In genomic region chr4:148349153-148349552, GRCh38 we compare ENCODE assay signal across 19 cellular contexts.
A peak's percentile ranks its signal among the peaks of the same experiment; 100 is the strongest.
DNase-seq lines count a peak whose midpoint lies in the region; ATAC-seq and TF ChIP-seq lines count a peak whose summit lies in the region.
"Had no signal": no experiment of that assay in that cellular context is flagged by ENCODE, and none has a peak within 500 bp of the region (broad histone marks: within the 10 kb centered on the region; RNA-seq: fewer than 3 reads in every experiment).

No MANE protein-coding gene starts in this region.

- peaks cover 44% of the 10 kb centered on the region for H3K4me1 Mint-ChIP-seq in activated CD8-positive, alpha-beta T cell treated with anti-CD3 and anti-CD28 coated beads for 36 hours (ENCODE audit: low read depth)
- no peaks in the 10 kb centered on the region for H3K4me1 Mint-ChIP-seq in activated CD8-positive, alpha-beta T cell treated with anti-CD3 and anti-CD28 coated beads, Interleukin-2, amount 10 ng/mL, durations not matched to agents 7 days and 5 days (ENCODE audit: low read depth)
- peaks cover 5% of the 10 kb centered on the region for H3K4me1 Mint-ChIP-seq in activated naive CD8-positive, alpha-beta T cell treated with anti-CD3 and anti-CD28 coated beads, Interleukin-2, amount 10 ng/mL, durations not matched to agents 7 days and 5 days
- peaks cover 41% of the 10 kb centered on the region for H3K4me1 Mint-ChIP-seq in activated naive CD8-positive, alpha-beta T cell treated with anti-CD3 and anti-CD28 coated beads for 36 hours
- H3K4me1 Mint-ChIP-seq in WTC11, result peaks cover 3% of the 10 kb centered on the region; the same call in 1 of the 2 replicates
- H3K4me1 Mint-ChIP-seq: CD14-positive monocyte had no signal

- ATAC-seq in activated CD8-positive, alpha-beta T cell treated with anti-CD3 and anti-CD28 coated beads for 36 hours, result peak; percentile 30
- ATAC-seq in activated CD8-positive, alpha-beta T cell treated with anti-CD3 and anti-CD28 coated beads, Interleukin-2, amount 10 ng/mL, durations not matched to agents 7 days and 5 days, result no peak
- ATAC-seq in activated naive CD8-positive, alpha-beta T cell treated with anti-CD3 and anti-CD28 coated beads, Interleukin-2, amount 10 ng/mL, durations not matched to agents 7 days and 5 days (ENCODE audit: low read depth), result no peak
- ATAC-seq in WTC11 (no peak), HG03565 (IDR thresholded peaks at IDR 0.05; ENCODE audit: unreplicated experiment) (no peak)
- ATAC-seq: CD8-positive, alpha-beta T cell; GM12878; HCT116; HepG2 had no signal

- POLR2A ChIA-PET in activated CD8-positive, alpha-beta T cell treated with anti-CD3 and anti-CD28 coated beads for 36 hours (lab: Charles Lee), result no interaction called here
- POLR2A ChIA-PET in activated CD8-positive, alpha-beta T cell treated with anti-CD3 and anti-CD28 coated beads, Interleukin-2, amount 10 ng/mL, durations not matched to agents 7 days and 5 days (lab: Charles Lee), result no interaction called here
- POLR2A ChIA-PET in activated naive CD8-positive, alpha-beta T cell treated with anti-CD3 and anti-CD28 coated beads, Interleukin-2, amount 10 ng/mL, durations not matched to agents 7 days and 5 days (lab: Charles Lee), result no interaction called here
- POLR2A ChIA-PET in WTC11 (lab: Charles Lee), result no interaction called here

- no peaks in the 10 kb centered on the region for H3K27me3 Mint-ChIP-seq in activated CD8-positive, alpha-beta T cell treated with anti-CD3 and anti-CD28 coated beads for 36 hours
- H3K27me3 Mint-ChIP-seq in activated CD8-positive, alpha-beta T cell treated with anti-CD3 and anti-CD28 coated beads, Interleukin-2, amount 10 ng/mL, durations not matched to agents 7 days and 5 days (ENCODE audit: low read depth), result no peaks in the 10 kb centered on the region
- no peaks in the 10 kb centered on the region for H3K27me3 Mint-ChIP-seq in activated naive CD8-positive, alpha-beta T cell treated with anti-CD3 and anti-CD28 coated beads, Interleukin-2, amount 10 ng/mL, durations not matched to agents 7 days and 5 days
- H3K27me3 Mint-ChIP-seq in activated naive CD8-positive, alpha-beta T cell treated with anti-CD3 and anti-CD28 coated beads for 36 hours, result no peaks in the 10 kb centered on the region
- no peaks in the 10 kb centered on the region for H3K27me3 Mint-ChIP-seq in WTC11 (ENCODE audit: low read depth)

- CTCF ChIA-PET in activated CD8-positive, alpha-beta T cell treated with anti-CD3 and anti-CD28 coated beads for 36 hours (lab: Charles Lee), result no interaction called here
- CTCF ChIA-PET in activated CD8-positive, alpha-beta T cell treated with anti-CD3 and anti-CD28 coated beads, Interleukin-2, amount 10 ng/mL, durations not matched to agents 7 days and 5 days (lab: Charles Lee), result no interaction called here
- CTCF ChIA-PET in WTC11 (lab: Charles Lee), result no interaction called here

- intact Hi-C loops in activated CD8-positive, alpha-beta T cell treated with anti-CD3 and anti-CD28 coated beads for 36 hours (cut with micrococcal nuclease), result no loop called here
- intact Hi-C loops in head of caudate nucleus (cut with DNase I), result no loop called here

- H3K4me3 Mint-ChIP-seq in activated CD8-positive, alpha-beta T cell treated with anti-CD3 and anti-CD28 coated beads for 36 hours, result peak overlapping the region; percentile 9
- H3K4me3 Mint-ChIP-seq in activated CD8-positive, alpha-beta T cell treated with anti-CD3 and anti-CD28 coated beads, Interleukin-2, amount 10 ng/mL, durations not matched to agents 7 days and 5 days, result no peak overlapping the region
- H3K4me3 Mint-ChIP-seq in activated naive CD8-positive, alpha-beta T cell treated with anti-CD3 and anti-CD28 coated beads, Interleukin-2, amount 10 ng/mL, durations not matched to agents 7 days and 5 days, result peak overlapping the region; percentile 2
- no peak overlapping the region for H3K4me3 Mint-ChIP-seq in activated naive CD8-positive, alpha-beta T cell treated with anti-CD3 and anti-CD28 coated beads for 36 hours
- H3K4me3 Mint-ChIP-seq in WTC11, result no peak overlapping the region
- H3K4me3 Mint-ChIP-seq: CD14-positive monocyte; CD8-positive, alpha-beta T cell; HFFc6 had no signal

- no peak for DNase-seq in activated CD8-positive, alpha-beta T cell treated with anti-CD3 and anti-CD28 coated beads for 36 hours
- DNase-seq in activated CD8-positive, alpha-beta T cell treated with anti-CD3 and anti-CD28 coated beads, Interleukin-2, amount 10 ng/mL, durations not matched to agents 7 days and 5 days, result no peak
- no peak for DNase-seq in activated naive CD8-positive, alpha-beta T cell treated with anti-CD3 and anti-CD28 coated beads, Interleukin-2, amount 10 ng/mL, durations not matched to agents 7 days and 5 days
- no peak for DNase-seq in activated naive CD8-positive, alpha-beta T cell treated with anti-CD3 and anti-CD28 coated beads for 36 hours
- DNase-seq in WTC11 (ENCODE audit: low spot score) (no peak), head of caudate nucleus (no peak)
- DNase-seq: 8988T; Calu3; CD8-positive, alpha-beta T cell; DMS79 treated with DMSO at 0.1 percent for 48 hours; GF-D8; GOT3; H7; HFFc6 had no signal

- H3K9me3 Mint-ChIP-seq in activated CD8-positive, alpha-beta T cell treated with anti-CD3 and anti-CD28 coated beads for 36 hours, result no peaks in the 10 kb centered on the region
- no peaks in the 10 kb centered on the region for H3K9me3 Mint-ChIP-seq in activated CD8-positive, alpha-beta T cell treated with anti-CD3 and anti-CD28 coated beads, Interleukin-2, amount 10 ng/mL, durations not matched to agents 7 days and 5 days (ENCODE audit: insufficient read depth)
- H3K9me3 Mint-ChIP-seq in activated naive CD8-positive, alpha-beta T cell treated with anti-CD3 and anti-CD28 coated beads, Interleukin-2, amount 10 ng/mL, durations not matched to agents 7 days and 5 days, result peaks cover 4% of the 10 kb centered on the region
- H3K9me3 Mint-ChIP-seq in activated naive CD8-positive, alpha-beta T cell treated with anti-CD3 and anti-CD28 coated beads for 36 hours, result peaks cover 1% of the 10 kb centered on the region
- H3K9me3 Mint-ChIP-seq in WTC11, result no peaks in the 10 kb centered on the region
- H3K9me3 Mint-ChIP-seq: CD8-positive, alpha-beta T cell had no signal

- peak overlapping the region; percentile 27 for H3K27ac Mint-ChIP-seq in activated CD8-positive, alpha-beta T cell treated with anti-CD3 and anti-CD28 coated beads for 36 hours
- H3K27ac Mint-ChIP-seq in activated CD8-positive, alpha-beta T cell treated with anti-CD3 and anti-CD28 coated beads, Interleukin-2, amount 10 ng/mL, durations not matched to agents 7 days and 5 days, result no peak overlapping the region
- no peak overlapping the region for H3K27ac Mint-ChIP-seq in activated naive CD8-positive, alpha-beta T cell treated with anti-CD3 and anti-CD28 coated beads, Interleukin-2, amount 10 ng/mL, durations not matched to agents 7 days and 5 days
- no peak overlapping the region for H3K27ac Mint-ChIP-seq in activated naive CD8-positive, alpha-beta T cell treated with anti-CD3 and anti-CD28 coated beads for 36 hours
- peak overlapping the region; percentile 13; the same call in 1 of the 2 replicates for H3K27ac Mint-ChIP-seq in WTC11
- H3K27ac Mint-ChIP-seq: CD14-positive monocyte; CD8-positive, alpha-beta T cell; HFFc6 had no signal

- peaks cover 2% of the 10 kb centered on the region for H3K36me3 Mint-ChIP-seq in activated CD8-positive, alpha-beta T cell treated with anti-CD3 and anti-CD28 coated beads for 36 hours (ENCODE audit: low read depth)
- H3K36me3 Mint-ChIP-seq in activated CD8-positive, alpha-beta T cell treated with anti-CD3 and anti-CD28 coated beads, Interleukin-2, amount 10 ng/mL, durations not matched to agents 7 days and 5 days (ENCODE audit: low read depth), result no peaks in the 10 kb centered on the region
- no peaks in the 10 kb centered on the region for H3K36me3 Mint-ChIP-seq in activated naive CD8-positive, alpha-beta T cell treated with anti-CD3 and anti-CD28 coated beads, Interleukin-2, amount 10 ng/mL, durations not matched to agents 7 days and 5 days
- H3K36me3 Mint-ChIP-seq in activated naive CD8-positive, alpha-beta T cell treated with anti-CD3 and anti-CD28 coated beads for 36 hours, result peaks cover 12% of the 10 kb centered on the region
- H3K36me3 Mint-ChIP-seq in WTC11, result no peaks in the 10 kb centered on the region
- H3K36me3 Mint-ChIP-seq: CD14-positive monocyte had no signal

- TF ChIP-seq CTCF in activated CD8-positive, alpha-beta T cell treated with anti-CD3 and anti-CD28 coated beads for 36 hours (IDR thresholded peaks at IDR 0.05), result no peak
- no peak for TF ChIP-seq CTCF in WTC11 (IDR thresholded peaks at IDR 0.05)

TF ChIP-seq in WTC11, 78 proteins besides CTCF, POLR2A, EP300 and RAD21 (continues in another document):
- no peak for TF ChIP-seq JAZF1 (CRISPR knock-in tag; IDR thresholded peaks at IDR 0.05)
- TF ChIP-seq CREB1 (CRISPR knock-in tag; IDR thresholded peaks at IDR 0.05), result no peak
- TF ChIP-seq, protein P1, sequence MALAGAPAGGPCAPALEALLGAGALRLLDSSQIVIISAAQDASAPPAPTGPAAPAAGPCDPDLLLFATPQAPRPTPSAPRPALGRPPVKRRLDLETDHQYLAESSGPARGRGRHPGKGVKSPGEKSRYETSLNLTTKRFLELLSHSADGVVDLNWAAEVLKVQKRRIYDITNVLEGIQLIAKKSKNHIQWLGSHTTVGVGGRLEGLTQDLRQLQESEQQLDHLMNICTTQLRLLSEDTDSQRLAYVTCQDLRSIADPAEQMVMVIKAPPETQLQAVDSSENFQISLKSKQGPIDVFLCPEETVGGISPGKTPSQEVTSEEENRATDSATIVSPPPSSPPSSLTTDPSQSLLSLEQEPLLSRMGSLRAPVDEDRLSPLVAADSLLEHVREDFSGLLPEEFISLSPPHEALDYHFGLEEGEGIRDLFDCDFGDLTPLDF (CRISPR knock-in tag; IDR thresholded peaks at IDR 0.05), result no peak
- TF ChIP-seq JUN (CRISPR knock-in tag; IDR thresholded peaks at IDR 0.05), result no peak
- no peak for TF ChIP-seq ELF4 (CRISPR knock-in tag; IDR thresholded peaks at IDR 0.05; ENCODE audit: low read depth)
- TF ChIP-seq NFATC4 (CRISPR knock-in tag; IDR thresholded peaks at IDR 0.05), result no peak
- TF ChIP-seq, protein P2, sequence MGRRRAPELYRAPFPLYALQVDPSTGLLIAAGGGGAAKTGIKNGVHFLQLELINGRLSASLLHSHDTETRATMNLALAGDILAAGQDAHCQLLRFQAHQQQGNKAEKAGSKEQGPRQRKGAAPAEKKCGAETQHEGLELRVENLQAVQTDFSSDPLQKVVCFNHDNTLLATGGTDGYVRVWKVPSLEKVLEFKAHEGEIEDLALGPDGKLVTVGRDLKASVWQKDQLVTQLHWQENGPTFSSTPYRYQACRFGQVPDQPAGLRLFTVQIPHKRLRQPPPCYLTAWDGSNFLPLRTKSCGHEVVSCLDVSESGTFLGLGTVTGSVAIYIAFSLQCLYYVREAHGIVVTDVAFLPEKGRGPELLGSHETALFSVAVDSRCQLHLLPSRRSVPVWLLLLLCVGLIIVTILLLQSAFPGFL (CRISPR knock-in tag; IDR thresholded peaks at IDR 0.05; ENCODE audit: borderline replicate concordance), result no peak
- TF ChIP-seq, protein P3, sequence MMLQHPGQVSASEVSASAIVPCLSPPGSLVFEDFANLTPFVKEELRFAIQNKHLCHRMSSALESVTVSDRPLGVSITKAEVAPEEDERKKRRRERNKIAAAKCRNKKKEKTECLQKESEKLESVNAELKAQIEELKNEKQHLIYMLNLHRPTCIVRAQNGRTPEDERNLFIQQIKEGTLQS (CRISPR knock-in tag; conservative IDR thresholded peaks at IDR 0.05), result no peak
- no peak for TF ChIP-seq RELA (CRISPR knock-in tag; IDR thresholded peaks at IDR 0.05; ENCODE audit: borderline replicate concordance)

Comparison
In these comparisons a context has a peak if more than half of its experiments do, and no peak if none do; other contexts are left out.
1. H3K27ac Mint-ChIP-seq: peak in activated CD8-positive, alpha-beta T cell treated with anti-CD3 and anti-CD28 coated beads for 36 hours (single experiment) and WTC11 (single experiment); none in activated CD8-positive, alpha-beta T cell treated with anti-CD3 and anti-CD28 coated beads, Interleukin-2, amount 10 ng/mL, durations not matched to agents 7 days and 5 days (single experiment), activated naive CD8-positive, alpha-beta T cell treated with anti-CD3 and anti-CD28 coated beads, Interleukin-2, amount 10 ng/mL, durations not matched to agents 7 days and 5 days (single experiment) and activated naive CD8-positive, alpha-beta T cell treated with anti-CD3 and anti-CD28 coated beads for 36 hours (single experiment).
2. H3K4me3 Mint-ChIP-seq: peak in activated CD8-positive, alpha-beta T cell treated with anti-CD3 and anti-CD28 coated beads for 36 hours (single experiment) and activated naive CD8-positive, alpha-beta T cell treated with anti-CD3 and anti-CD28 coated beads, Interleukin-2, amount 10 ng/mL, durations not matched to agents 7 days and 5 days (single experiment); none in activated CD8-positive, alpha-beta T cell treated with anti-CD3 and anti-CD28 coated beads, Interleukin-2, amount 10 ng/mL, durations not matched to agents 7 days and 5 days (single experiment), activated naive CD8-positive, alpha-beta T cell treated with anti-CD3 and anti-CD28 coated beads for 36 hours (single experiment) and WTC11 (single experiment).